9 cellular contexts compared by ENCODE assay signal in genomic region chr22:21044931-21045584, GRCh38. TPM values are rescaled to one million over a fixed set of nuclear protein-coding genes. Genes with fewer than 3 reads are reported as not detected.
DNase-seq lines count a peak whose midpoint lies in the region; ATAC-seq lines count a peak whose summit lies in the region.
"Had no signal": no experiment of that assay in that cellular context is flagged by ENCODE, and none has a peak within 500 bp of the region (broad histone marks: within the 10 kb centered on the region; RNA-seq: fewer than 3 reads in every experiment).

No MANE protein-coding gene starts in this region.

- H3K9me3 Mint-ChIP-seq in CD8-positive, alpha-beta memory T cell: no peaks in the 10 kb centered on the region
- H3K9me3 Mint-ChIP-seq in activated naive CD4-positive, alpha-beta T cell treated with anti-CD3 and anti-CD28 coated beads, Interleukin-2, amount 50 U/mL, for 24 hours: no peaks in the 10 kb centered on the region

- WGBS in right cardiac atrium: 10% methylated on average over 15 of the region's 15 CpGs

- in situ Hi-C loops in G401 (cut with HindIII; ENCODE audit: low sequenced_read_pairs): no loop called here

- H3K27me3 Mint-ChIP-seq in CD8-positive, alpha-beta memory T cell: peaks cover 7 to 26% of the 10 kb centered on the region in 2 donors
- H3K27me3 Mint-ChIP-seq in activated naive CD4-positive, alpha-beta T cell treated with anti-CD3 and anti-CD28 coated beads, Interleukin-2, amount 50 U/mL, for 24 hours: peaks cover 8% of the 10 kb centered on the region

- peak overlapping the region; percentile 52 for H3K4me3 ChIP-seq in CD8-positive, alpha-beta memory T cell (ENCODE audit: low read length)
- H3K4me3 ChIP-seq in HUES6 (ENCODE audit: low read depth, low read length) (peak overlapping the region; percentile 80), right cardiac atrium (ENCODE audit: low read length) (peak overlapping the region; percentile 49), skeletal muscle satellite cell (ENCODE audit: low read length) (peak overlapping the region; percentile 72)

- H3K36me3 Mint-ChIP-seq in CD8-positive, alpha-beta memory T cell: no peaks in the 10 kb centered on the region
- no peaks in the 10 kb centered on the region for H3K36me3 Mint-ChIP-seq in activated naive CD4-positive, alpha-beta T cell treated with anti-CD3 and anti-CD28 coated beads, Interleukin-2, amount 50 U/mL, for 24 hours

- H3K9ac ChIP-seq in HUES6 (ENCODE audit: low read length) (no peak overlapping the region), skeletal muscle satellite cell (ENCODE audit: low read depth, low read length) (peak overlapping the region; percentile 70)

- H3K27me3 ChIP-seq in CD8-positive, alpha-beta memory T cell (ENCODE audit: insufficient read depth, low read length, poor library complexity, severe bottlenecking): peaks cover 9% of the 10 kb centered on the region
- H3K27me3 ChIP-seq in HUES6 (ENCODE audit: control insufficient read depth, insufficient read depth, low read length): peaks cover 7% of the 10 kb centered on the region; the same call in 1 of the 2 replicates
- H3K27me3 ChIP-seq in right cardiac atrium (ENCODE audit: control insufficient read depth, insufficient read depth): no peaks in the 10 kb centered on the region
- no peaks in the 10 kb centered on the region for H3K27me3 ChIP-seq in skeletal muscle satellite cell (ENCODE audit: control insufficient read depth, insufficient read depth, low read length)

- intact Hi-C loops in right cardiac atrium (cut with DNase I): no loop called here

- peak overlapping the region; percentile 21 to 80 (median 67) for H3K4me3 Mint-ChIP-seq in CD8-positive, alpha-beta memory T cell
- peak overlapping the region; percentile 73 for H3K4me3 Mint-ChIP-seq in activated naive CD4-positive, alpha-beta T cell treated with anti-CD3 and anti-CD28 coated beads, Interleukin-2, amount 50 U/mL, for 24 hours

- no peaks in the 10 kb centered on the region for H3K9me3 ChIP-seq in CD8-positive, alpha-beta memory T cell (ENCODE audit: low read length)
- H3K9me3 ChIP-seq in HUES6 (ENCODE audit: control insufficient read depth, insufficient read depth, low read depth, low read length): no peaks in the 10 kb centered on the region
- no peaks in the 10 kb centered on the region for H3K9me3 ChIP-seq in right cardiac atrium (ENCODE audit: control insufficient read depth, low read length)
- H3K9me3 ChIP-seq in skeletal muscle satellite cell (replicated peaks; ENCODE audit: low read length): no peaks in the 10 kb centered on the region

- H3K4me2 ChIP-seq in skeletal muscle satellite cell (ENCODE audit: low read length): peak overlapping the region; percentile 87

- no peak overlapping the region for H3K27ac ChIP-seq in CD8-positive, alpha-beta memory T cell (ENCODE audit: low read depth, low read length)
- no peak overlapping the region for H3K27ac ChIP-seq in HUES6 (ENCODE audit: low read depth, low read length)
- no peak overlapping the region for H3K27ac ChIP-seq in right cardiac atrium (ENCODE audit: low read length)

- DNase-seq in CD8-positive, alpha-beta memory T cell: no peak
- DNase-seq in right cardiac atrium: peak; percentile 66 to 77 (median 71)
- DNase-seq in G401 (ENCODE audit: low spot score): no peak
- no peak for DNase-seq in GM19240 (ENCODE audit: insufficient read length, low spot score)
- no peak for DNase-seq in COR-L47 (lab: John Stamatoyannopoulos, UW)

- peaks cover 19 to 28% (median 26%) of the 10 kb centered on the region in 3 donors for H3K4me1 Mint-ChIP-seq in CD8-positive, alpha-beta memory T cell
- peaks cover 20% of the 10 kb centered on the region for H3K4me1 Mint-ChIP-seq in activated naive CD4-positive, alpha-beta T cell treated with anti-CD3 and anti-CD28 coated beads, Interleukin-2, amount 50 U/mL, for 24 hours

- peak; percentile 35 to 57 for ATAC-seq in right cardiac atrium

- no peaks in the 10 kb centered on the region for H3K36me3 ChIP-seq in CD8-positive, alpha-beta memory T cell (ENCODE audit: insufficient read depth, low read length)
- H3K36me3 ChIP-seq in HUES6 (ENCODE audit: control insufficient read depth, insufficient read depth, low read length) (no peaks in the 10 kb centered on the region), skeletal muscle satellite cell (ENCODE audit: insufficient read depth, low read length) (no peaks in the 10 kb centered on the region)

- peaks cover 11% of the 10 kb centered on the region for H3K4me1 ChIP-seq in CD8-positive, alpha-beta memory T cell (ENCODE audit: insufficient read depth, low read length)
- H3K4me1 ChIP-seq in HUES6 (ENCODE audit: control insufficient read depth, insufficient read depth, low read length) (peaks cover 13% of the 10 kb centered on the region), right cardiac atrium (ENCODE audit: control insufficient read depth, insufficient read depth, low read length) (no peaks in the 10 kb centered on the region), skeletal muscle satellite cell (ENCODE audit: control insufficient read depth, insufficient read depth, low read length) (peaks cover 40% of the 10 kb centered on the region)

- POLR2A ChIA-PET in CD8-positive, alpha-beta memory T cell (lab: Charles Lee): no interaction called here

- CTCF ChIA-PET in CD8-positive, alpha-beta memory T cell (lab: Charles Lee): no interaction called here

- H3K27ac Mint-ChIP-seq in CD8-positive, alpha-beta memory T cell: peak overlapping the region in 7 of 8 donors; percentile 53 to 91 (median 84)
- no peak overlapping the region for H3K27ac Mint-ChIP-seq in activated naive CD4-positive, alpha-beta T cell treated with anti-CD3 and anti-CD28 coated beads, Interleukin-2, amount 50 U/mL, for 24 hours

RNA-seq across cellular contexts. Expression of gene LRRC74B, which starts 0.7 kb away (rescaled TPM):
- not detected for total RNA-seq in CD8-positive, alpha-beta memory T cell
- not detected for polyA plus RNA-seq in CD8-positive, alpha-beta memory T cell
- total RNA-seq in right cardiac atrium: not detected
- polyA plus RNA-seq in right cardiac atrium: not detected
- not detected in 2 replicates for total RNA-seq in skeletal muscle satellite cell (2012; rRNA removed)
- not detected in 2 replicates for total RNA-seq in G401 (2014; rRNA removed; shearing (Covaris generic))
- total RNA-seq: renal cortical epithelial cell had no signal

RNA-seq across cellular contexts. Expression of gene SLC7A4, which starts 12.7 kb away (rescaled TPM):
- under 1 TPM; 0.13 to 0.37 TPM for total RNA-seq in CD8-positive, alpha-beta memory T cell
- polyA plus RNA-seq in CD8-positive, alpha-beta memory T cell: 0.82 TPM
- 1 to 10 TPM in 2 of 4 donors, under 1 TPM in 2; 0.33 to 1.9 (median 0.77) TPM for total RNA-seq in right cardiac atrium
- 0.59 TPM for polyA plus RNA-seq in right cardiac atrium
- total RNA-seq in skeletal muscle satellite cell (2012; rRNA removed): 0.44 TPM in 1 of 2 replicates, not detected in the other
- not detected in 2 replicates for total RNA-seq in G401 (2014; rRNA removed; shearing (Covaris generic))

RNA-seq across cellular contexts. Expression of gene P2RX6, which starts 30.1 kb away (rescaled TPM):
- total RNA-seq in CD8-positive, alpha-beta memory T cell: under 1 TPM; 0.24 to 0.35 TPM
- 0.33 TPM for polyA plus RNA-seq in CD8-positive, alpha-beta memory T cell
- 1 to 10 TPM; 1.7 to 6.7 (median 4.8) TPM for total RNA-seq in right cardiac atrium
- polyA plus RNA-seq in right cardiac atrium: 2.1 TPM
- total RNA-seq in skeletal muscle satellite cell (2012; rRNA removed): 0.25 and 1.3 TPM in 2 replicates
- 0.98 and 1.1 TPM in 2 replicates for total RNA-seq in G401 (2014; rRNA removed; shearing (Covaris generic))

RNA-seq across cellular contexts. Expression of gene THAP7, which starts 43.1 kb away (rescaled TPM):
- 10 to 100 TPM; 43.9 TPM for total RNA-seq in CD8-positive, alpha-beta memory T cell
- polyA plus RNA-seq in CD8-positive, alpha-beta memory T cell: 42.8 TPM
- 10 to 100 TPM; 23.2 to 25.2 (median 23.8) TPM for total RNA-seq in right cardiac atrium
- 38.2 TPM for polyA plus RNA-seq in right cardiac atrium
- total RNA-seq in skeletal muscle satellite cell (2012; rRNA removed): 14.2 and 19.9 TPM in 2 replicates
- 70.5 and 73.5 TPM in 2 replicates for total RNA-seq in G401 (2014; rRNA removed; shearing (Covaris generic))

Comparison
In these comparisons a context has a peak if more than half of its experiments do, and no peak if none do; other contexts are left out.
1. DNase-seq: peak in right cardiac atrium (3 of 3); none in CD8-positive, alpha-beta memory T cell (0 of 5), G401 (single experiment), GM19240 (single experiment) and COR-L47 (single experiment).
2. Peak in every context shown above with its lines, with median percentiles within 50 percentile points of each other: H3K4me3 ChIP-seq.